ENCODE assay signal across 16 cellular contexts in genomic region chr1:13556224-13556764, GRCh38. TPM values are rescaled to one million over a fixed set of nuclear protein-coding genes. Genes with fewer than 3 reads are reported as not detected.
DNase-seq lines count a peak whose midpoint lies in the region; ATAC-seq and TF ChIP-seq lines count a peak whose summit lies in the region.
"Had no signal": no experiment of that assay in that cellular context is flagged by ENCODE, and none has a peak within 500 bp of the region (broad histone marks: within the 10 kb centered on the region; RNA-seq: fewer than 3 reads in every experiment).

No MANE protein-coding gene starts in this region.

- H3K79me2 ChIP-seq in PC-3 (ENCODE audit: low read length) = no peaks in the 10 kb centered on the region
- H3K79me2 ChIP-seq in hepatocyte = no peaks in the 10 kb centered on the region

- H3K27ac Mint-ChIP-seq in T-helper 17 cell = no peak overlapping the region
- H3K27ac Mint-ChIP-seq: CD8-positive, alpha-beta T cell; H9 had no signal

- H3K36me3 ChIP-seq in HEK293 (ENCODE audit: control insufficient read depth in 2 of 2, insufficient read depth in 1 of 2, low read length in 2 of 2) = no peaks in the 10 kb centered on the region
- H3K36me3 ChIP-seq in PC-3 (ENCODE audit: low read depth, low read length) = no peaks in the 10 kb centered on the region
- H3K36me3 ChIP-seq in hepatocyte (replicated peaks; ENCODE audit: insufficient read depth, low read depth) = no peaks in the 10 kb centered on the region
- H3K36me3 ChIP-seq: BE2C had no signal

- no TSS peak for BruUV-seq in PC-3 (replicated peaks; lab: Mats Ljungman, UMichigan)

- no peak for ATAC-seq in PC-3
- no peak for ATAC-seq in T-helper 17 cell
- no peak for ATAC-seq in Right ventricle myocardium inferior
- no peak for ATAC-seq in HG02678 (IDR thresholded peaks at IDR 0.05; ENCODE audit: unreplicated experiment)
- no peak for ATAC-seq in HG03095 (IDR thresholded peaks at IDR 0.05; ENCODE audit: unreplicated experiment)
- ATAC-seq: A549; CD8-positive, alpha-beta T cell; HepG2 had no signal

- no peak overlapping the region for H3K9ac ChIP-seq in PC-3 (ENCODE audit: low read length)
- H3K9ac ChIP-seq: GM23248 had no signal

- no peaks in the 10 kb centered on the region for H3K36me3 Mint-ChIP-seq in T-helper 17 cell (ENCODE audit: low read depth)
- H3K36me3 Mint-ChIP-seq: CD8-positive, alpha-beta T cell had no signal

- WGBS in hepatocyte (ENCODE audit: low lambda C conversion rate, missing lambda C conversion rate) = 44% methylated on average over 6 of the region's 6 CpGs

- H3K4me2 ChIP-seq in PC-3 (ENCODE audit: low read length) (no peak overlapping the region), hepatocyte (no peak overlapping the region)
- H3K4me2 ChIP-seq: A549 had no signal

- H2AFZ ChIP-seq in PC-3 (ENCODE audit: low read length) = no peak overlapping the region
- H2AFZ ChIP-seq in hepatocyte = peak overlapping the region; percentile 23
- H2AFZ ChIP-seq: GM23248 had no signal

- POLR2A ChIA-PET in HEK293 (lab: Yijun Ruan, JAX) = no interaction called here
- POLR2A ChIA-PET in PC-3 (lab: Charles Lee; ENCODE audit: unreplicated experiment) = no interaction called here

- peaks cover 19% of the 10 kb centered on the region for H3K27me3 Mint-ChIP-seq in T-helper 17 cell

- CTCF ChIA-PET in HEK293 (lab: Yijun Ruan, JAX) (no interaction called here), PC-3 (lab: Charles Lee) (no interaction called here)

- TF ChIP-seq CTCF in HEK293 (tag by site-specific recombination; IDR thresholded peaks at IDR 0.05) = no peak
- no peak for TF ChIP-seq CTCF in PC-3 (conservative IDR thresholded peaks at IDR 0.05; ENCODE audit: low read depth, low read length)
- TF ChIP-seq CTCF in hepatocyte (IDR thresholded peaks at IDR 0.05; ENCODE audit: poor library complexity) = no peak

- H3K9me2 ChIP-seq in PC-3 (replicated peaks; ENCODE audit: low read length) (no peaks in the 10 kb centered on the region), hepatocyte (replicated peaks; ENCODE audit: insufficient read depth) (no peaks in the 10 kb centered on the region)

- no peaks in the 10 kb centered on the region for H3K4me1 ChIP-seq in HEK293 (ENCODE audit: control insufficient read depth, insufficient read depth, low read length)
- H3K4me1 ChIP-seq in PC-3 (ENCODE audit: insufficient read depth, low read length) = no peaks in the 10 kb centered on the region
- no peaks in the 10 kb centered on the region for H3K4me1 ChIP-seq in hepatocyte (ENCODE audit: insufficient read depth)
- H3K4me1 ChIP-seq: A549, BE2C, Caco-2 had no signal

- DNase-seq in PC-3 (peak; percentile 21), hepatocyte (ENCODE audit: low spot score) (no peak), T-helper 17 cell (no peak), Right ventricle myocardium inferior (ENCODE audit: missing footprints) (no peak)
- DNase-seq: BE2C; Caco-2; CD8-positive, alpha-beta T cell; GM23248; H9 had no signal

- no peaks in the 10 kb centered on the region for H4K20me1 ChIP-seq in PC-3 (ENCODE audit: low read length)
- no peaks in the 10 kb centered on the region for H4K20me1 ChIP-seq in hepatocyte (ENCODE audit: insufficient read depth, poor library complexity, severe bottlenecking)

- peaks cover 40% of the 10 kb centered on the region for H3K27me3 ChIP-seq in PC-3 (ENCODE audit: low read length)
- no peaks in the 10 kb centered on the region for H3K27me3 ChIP-seq in hepatocyte
- H3K27me3 ChIP-seq: BE2C had no signal

- H3K27ac ChIP-seq in HEK293 (ENCODE audit: extremely low read depth, low read depth, low read length) (no peak overlapping the region), PC-3 (ENCODE audit: low read length) (no peak overlapping the region), hepatocyte (no peak overlapping the region)
- H3K27ac ChIP-seq: A549, C4-2B, GM23248 had no signal

- no peaks in the 10 kb centered on the region for H3K4me1 Mint-ChIP-seq in T-helper 17 cell
- H3K4me1 Mint-ChIP-seq: H9 had no signal

- H3K9me3 ChIP-seq in HEK293 (ENCODE audit: control insufficient read depth, insufficient read depth, low read depth, low read length) (no peaks in the 10 kb centered on the region), PC-3 (ENCODE audit: low read length) (no peaks in the 10 kb centered on the region), hepatocyte (ENCODE audit: low read depth) (no peaks in the 10 kb centered on the region), T-helper 17 cell (ENCODE audit: control insufficient read depth, low read length, poor library complexity, severe bottlenecking) (no peaks in the 10 kb centered on the region)
- H3K9me3 ChIP-seq: A549, BE2C, Caco-2 had no signal

- no peaks in the 10 kb centered on the region for H3F3A ChIP-seq in PC-3 (ENCODE audit: low read length, unreplicated experiment)

- H3K4me3 Mint-ChIP-seq in T-helper 17 cell = no peak overlapping the region
- H3K4me3 Mint-ChIP-seq: CD8-positive, alpha-beta T cell; H9 had no signal

- H3K4me3 ChIP-seq in HEK293 (ENCODE audit: low read depth, low read length) (no peak overlapping the region), PC-3 (ENCODE audit: low read length) (no peak overlapping the region), hepatocyte (no peak overlapping the region)
- H3K4me3 ChIP-seq: A549, GM23248 had no signal

- intact Hi-C loops in PC-3 (cut with micrococcal nuclease) (no loop called here), Right ventricle myocardium inferior (cut with DNase I) (no loop called here)

TF ChIP-seq in HEK293, 187 proteins besides CTCF, POLR2A, EP300 and RAD21:
- TF ChIP-seq SETDB1 (IDR thresholded peaks at IDR 0.05; ENCODE audit: insufficient read length, low read length) = peak; percentile 79
- no peak for TF ChIP-seq ZNF623 (tag by site-specific recombination; IDR thresholded peaks at IDR 0.05)
- peak; percentile 82 for TF ChIP-seq TRIM28 (IDR thresholded peaks at IDR 0.05; ENCODE audit: borderline replicate concordance, low read length)

RNA-seq across cellular contexts. Expression of gene PDPN, which starts 27.3 kb away (rescaled TPM):
- total RNA-seq in PC-3 (2014; rRNA removed) (0.29 and 0.47 TPM in 2 replicates), hepatocyte (305 and 332 TPM in 2 replicates), T-helper 17 cell (not detected), Right ventricle myocardium inferior (24.1 TPM)
- polyA plus RNA-seq in hepatocyte = 478 and 508 TPM in 2 replicates
- total RNA-seq: Caco-2; CD8-positive, alpha-beta T cell; HepG2 had no signal
- polyA plus RNA-seq: A549, HepG2 had no signal

RNA-seq across cellular contexts. Expression of gene LRRC38, which starts 42.5 kb away (rescaled TPM):
- total RNA-seq in PC-3 (2014; rRNA removed) (2.6 and 4.8 TPM in 2 replicates), hepatocyte (3.8 and 7.5 TPM in 2 replicates), T-helper 17 cell (not detected), Right ventricle myocardium inferior (0.38 TPM)
- 14.0 and 26.7 TPM in 2 replicates for polyA plus RNA-seq in hepatocyte
- total RNA-seq: Caco-2; CD8-positive, alpha-beta T cell; GM23248; HepG2 had no signal
- polyA plus RNA-seq: A549, AG04450, GM23248, HepG2 had no signal

Comparison
In these comparisons a context has a peak if more than half of its experiments do, and no peak if none do; other contexts are left out.
1. RNA of gene PDPN, which starts 27.3 kb away (total RNA-seq): 305 to 332 TPM in hepatocyte and 24.1 TPM in Right ventricle myocardium inferior (single experiment); 0.29 to 0.47 TPM in PC-3 and not detected in T-helper 17 cell; every median in the first group is over 10 times any median in the second.